Comparison of ENCODE assay signal across 1 cellular context in the genomic region with DNA sequence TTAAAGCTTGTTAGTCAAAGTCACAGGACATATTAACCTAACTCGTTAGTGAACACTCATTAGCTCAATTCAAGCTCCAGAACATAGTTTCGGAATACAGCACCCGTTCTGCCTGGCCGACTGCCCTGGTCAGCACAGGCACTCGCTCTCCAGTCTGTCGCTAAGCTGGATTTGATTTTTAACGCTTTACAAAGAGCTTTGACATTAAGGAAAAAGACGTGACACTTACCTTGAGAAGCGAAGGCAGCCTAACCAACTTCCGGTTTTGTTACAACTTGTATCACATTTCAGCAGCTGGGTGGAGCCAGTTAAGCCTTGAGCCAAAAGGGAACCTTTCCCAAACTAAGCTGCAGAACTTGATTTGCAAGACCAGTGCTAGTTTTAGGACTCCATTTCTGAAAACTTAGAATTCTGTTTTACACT.
TF ChIP-seq lines count a peak whose summit lies in the region.

A gene with protein sequence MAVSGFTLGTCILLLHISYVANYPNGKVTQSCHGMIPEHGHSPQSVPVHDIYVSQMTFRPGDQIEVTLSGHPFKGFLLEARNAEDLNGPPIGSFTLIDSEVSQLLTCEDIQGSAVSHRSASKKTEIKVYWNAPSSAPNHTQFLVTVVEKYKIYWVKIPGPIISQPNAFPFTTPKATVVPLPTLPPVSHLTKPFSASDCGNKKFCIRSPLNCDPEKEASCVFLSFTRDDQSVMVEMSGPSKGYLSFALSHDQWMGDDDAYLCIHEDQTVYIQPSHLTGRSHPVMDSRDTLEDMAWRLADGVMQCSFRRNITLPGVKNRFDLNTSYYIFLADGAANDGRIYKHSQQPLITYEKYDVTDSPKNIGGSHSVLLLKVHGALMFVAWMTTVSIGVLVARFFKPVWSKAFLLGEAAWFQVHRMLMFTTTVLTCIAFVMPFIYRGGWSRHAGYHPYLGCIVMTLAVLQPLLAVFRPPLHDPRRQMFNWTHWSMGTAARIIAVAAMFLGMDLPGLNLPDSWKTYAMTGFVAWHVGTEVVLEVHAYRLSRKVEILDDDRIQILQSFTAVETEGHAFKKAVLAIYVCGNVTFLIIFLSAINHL (minus strand): TSS at position 258 of the 423 bp plus-strand sequence. CDS start 17,867 bp downstream, outside the sequence.

TF ChIP-seq in liver, 16 proteins besides CTCF, POLR2A, EP300 and RAD21 (continued from another document):
- TF ChIP-seq, protein P1, sequence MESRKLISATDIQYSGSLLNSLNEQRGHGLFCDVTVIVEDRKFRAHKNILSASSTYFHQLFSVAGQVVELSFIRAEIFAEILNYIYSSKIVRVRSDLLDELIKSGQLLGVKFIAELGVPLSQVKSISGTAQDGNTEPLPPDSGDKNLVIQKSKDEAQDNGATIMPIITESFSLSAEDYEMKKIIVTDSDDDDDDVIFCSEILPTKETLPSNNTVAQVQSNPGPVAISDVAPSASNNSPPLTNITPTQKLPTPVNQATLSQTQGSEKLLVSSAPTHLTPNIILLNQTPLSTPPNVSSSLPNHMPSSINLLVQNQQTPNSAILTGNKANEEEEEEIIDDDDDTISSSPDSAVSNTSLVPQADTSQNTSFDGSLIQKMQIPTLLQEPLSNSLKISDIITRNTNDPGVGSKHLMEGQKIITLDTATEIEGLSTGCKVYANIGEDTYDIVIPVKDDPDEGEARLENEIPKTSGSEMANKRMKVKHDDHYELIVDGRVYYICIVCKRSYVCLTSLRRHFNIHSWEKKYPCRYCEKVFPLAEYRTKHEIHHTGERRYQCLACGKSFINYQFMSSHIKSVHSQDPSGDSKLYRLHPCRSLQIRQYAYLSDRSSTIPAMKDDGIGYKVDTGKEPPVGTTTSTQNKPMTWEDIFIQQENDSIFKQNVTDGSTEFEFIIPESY (IDR thresholded peaks at IDR 0.05): peak; percentile 21
- TF ChIP-seq GABPA (IDR thresholded peaks at IDR 0.05 in 1 of 2, conservative IDR thresholded peaks at IDR 0.05 in 1 of 2): peak; percentile 51 to 76
- no peak for TF ChIP-seq FOXA1 (IDR thresholded peaks at IDR 0.05)
- TF ChIP-seq JUND (IDR thresholded peaks at IDR 0.05): no peak
- TF ChIP-seq NR2F2 (IDR thresholded peaks at IDR 0.05): no peak
- TF ChIP-seq EGR1 (IDR thresholded peaks at IDR 0.05; ENCODE audit: low read depth in 2 of 2): no peak
- no peak for TF ChIP-seq SP1 (IDR thresholded peaks at IDR 0.05)
- TF ChIP-seq TAF1 (conservative IDR thresholded peaks at IDR 0.05): peak; percentile 82
- no peak for TF ChIP-seq HNF4G (IDR thresholded peaks at IDR 0.05)
- no peak for TF ChIP-seq FOXA2 (IDR thresholded peaks at IDR 0.05)
- peak in 1 of 2 donors; percentile 36 for TF ChIP-seq RXRA (IDR thresholded peaks at IDR 0.05)
